7 cellular contexts compared by ENCODE assay signal in the genomic region with DNA sequence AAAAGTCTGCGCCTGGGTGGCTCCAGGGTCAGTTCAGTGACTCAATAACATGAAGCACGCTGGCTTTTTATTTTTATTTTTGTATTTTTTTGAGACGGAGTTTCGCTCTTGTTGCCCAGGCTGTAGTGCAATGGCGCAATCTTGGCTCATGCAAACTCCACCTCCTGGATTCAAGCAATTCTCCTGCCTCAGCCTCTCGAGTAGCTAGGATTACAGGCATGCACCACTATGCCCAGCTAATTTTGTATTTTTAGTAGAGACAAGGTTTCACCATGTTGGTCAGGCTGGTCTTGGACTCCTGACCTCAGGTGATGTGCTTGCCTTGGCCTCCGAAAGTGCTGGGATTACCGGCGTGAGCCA. TPM values are rescaled to one million over a fixed set of nuclear protein-coding genes. Genes with fewer than 3 reads are reported as not detected.
DNase-seq lines count a peak whose midpoint lies in the region; ATAC-seq and TF ChIP-seq lines count a peak whose summit lies in the region.
"Not testable (repeated sequence)": the region's sequence is repeated elsewhere in the genome, so short reads cannot be mapped to it uniquely, and the experiment has no call there.

No MANE protein-coding gene starts in this region.

- peak overlapping the region; percentile 52 for H3K4me3 ChIP-seq in GM12864 (ENCODE audit: low read depth, low read length)
- H3K4me3 ChIP-seq in OCI-LY1 (ENCODE audit: low read depth, low read length, poor library complexity, severe bottlenecking), result peak overlapping the region; percentile 45

- DNase-seq in GM12864 (ENCODE audit: low read depth); central memory CD8-positive, alpha-beta T cell (ENCODE audit: low spot score in 2 of 2); left lobe of liver (ENCODE audit: low spot score); natural killer cell: not testable (repeated sequence)

- not testable (repeated sequence) for H3K4me3 Mint-ChIP-seq in central memory CD8-positive, alpha-beta T cell
- H3K4me3 Mint-ChIP-seq in natural killer cell, result peak overlapping the region; percentile 17
- H3K4me3 Mint-ChIP-seq in stimulated activated memory B cell treated with anti-CD40 and anti-IgM and Interleukin-4, amounts not matched to agents 10 μg/mL and 1 μg/mL and 100 μg/mL, for 72 hours, result peak overlapping the region; percentile 42

- H2AFZ ChIP-seq in OCI-LY1 (ENCODE audit: low read length), result not testable (repeated sequence)

- TF ChIP-seq CTCF in GM12864 (IDR thresholded peaks at IDR 0.05; ENCODE audit: low read depth, low read length, missing control alignments); OCI-LY1 (IDR thresholded peaks at IDR 0.05; ENCODE audit: low read length); natural killer cell (IDR thresholded peaks at IDR 0.05): not testable (repeated sequence)

- H3K27ac ChIP-seq in KOPT-K1 (ENCODE audit: low read depth, low read length, poor library complexity, severe bottlenecking) (peak overlapping the region; percentile 50), OCI-LY1 (ENCODE audit: low read depth, low read length, poor library complexity, severe bottlenecking) (peak overlapping the region; percentile 93)

- not testable (repeated sequence) for H3K79me2 ChIP-seq in OCI-LY1 (ENCODE audit: insufficient read depth, low read length)

- not testable (repeated sequence) for H3K9me3 Mint-ChIP-seq in central memory CD8-positive, alpha-beta T cell; natural killer cell
- H3K9me3 Mint-ChIP-seq in stimulated activated memory B cell treated with anti-CD40 and anti-IgM and Interleukin-4, amounts not matched to agents 10 μg/mL and 1 μg/mL and 100 μg/mL, for 72 hours, result peaks cover 11% of the 10 kb centered on the region

- H3K9ac ChIP-seq in OCI-LY1 (ENCODE audit: low read length), result peak overlapping the region; percentile 51

- not testable (repeated sequence) for H3K4me1 Mint-ChIP-seq in central memory CD8-positive, alpha-beta T cell
- peaks cover 9 to 30% of the 10 kb centered on the region in 2 donors for H3K4me1 Mint-ChIP-seq in natural killer cell
- peaks cover 69% of the 10 kb centered on the region for H3K4me1 Mint-ChIP-seq in stimulated activated memory B cell treated with anti-CD40 and anti-IgM and Interleukin-4, amounts not matched to agents 10 μg/mL and 1 μg/mL and 100 μg/mL, for 72 hours

- intact Hi-C loops in natural killer cell (cut with micrococcal nuclease), result not testable (repeated sequence)

- H3K27me3 ChIP-seq in OCI-LY1 (ENCODE audit: insufficient read depth, low read length), result not testable (repeated sequence)

- peaks cover 60% of the 10 kb centered on the region for H3K4me1 ChIP-seq in OCI-LY1 (ENCODE audit: insufficient read depth, low read length, severe bottlenecking)

- H3K27ac Mint-ChIP-seq in central memory CD8-positive, alpha-beta T cell (ENCODE audit: low read depth), result peak overlapping the region; percentile 3
- H3K27ac Mint-ChIP-seq in natural killer cell, result peak overlapping the region in 1 of 2 donors; percentile 88
- peak overlapping the region; percentile 62 for H3K27ac Mint-ChIP-seq in stimulated activated memory B cell treated with anti-CD40 and anti-IgM and Interleukin-4, amounts not matched to agents 10 μg/mL and 1 μg/mL and 100 μg/mL, for 72 hours

- H3F3A ChIP-seq in OCI-LY1 (ENCODE audit: insufficient read depth, low read length), result not testable (repeated sequence)

- H3K27me3 Mint-ChIP-seq in central memory CD8-positive, alpha-beta T cell; natural killer cell (ENCODE audit: low read depth in 2 of 2); stimulated activated memory B cell treated with anti-CD40 and anti-IgM and Interleukin-4, amounts not matched to agents 10 μg/mL and 1 μg/mL and 100 μg/mL, for 72 hours: not testable (repeated sequence)

- H3K36me3 ChIP-seq in KOPT-K1 (ENCODE audit: insufficient read depth, low read length); OCI-LY1 (ENCODE audit: insufficient read depth, low read length): not testable (repeated sequence)

- H3K9me2 ChIP-seq in OCI-LY1 (ENCODE audit: low read depth, low read length), result not testable (repeated sequence)

- H3K36me3 Mint-ChIP-seq in central memory CD8-positive, alpha-beta T cell (ENCODE audit: insufficient read depth); natural killer cell: not testable (repeated sequence)
- H3K36me3 Mint-ChIP-seq in stimulated activated memory B cell treated with anti-CD40 and anti-IgM and Interleukin-4, amounts not matched to agents 10 μg/mL and 1 μg/mL and 100 μg/mL, for 72 hours, result peaks cover 14% of the 10 kb centered on the region

- not testable (repeated sequence) for H4K20me1 ChIP-seq in OCI-LY1 (ENCODE audit: insufficient read depth, low read length)

- H3K9me3 ChIP-seq in KOPT-K1 (ENCODE audit: insufficient read depth, low read length, poor library complexity, severe bottlenecking), result peaks cover 10% of the 10 kb centered on the region
- H3K9me3 ChIP-seq in OCI-LY1 (ENCODE audit: low read length), result not testable (repeated sequence)

- peak overlapping the region; percentile 71 for H3K4me2 ChIP-seq in OCI-LY1 (ENCODE audit: low read length)

- not testable (repeated sequence) for ATAC-seq in central memory CD8-positive, alpha-beta T cell (replicated peaks; ENCODE audit: extremely low read depth, poor library complexity, severe bottlenecking); natural killer cell; stimulated activated memory B cell treated with anti-CD40 and anti-IgM and Interleukin-4, amounts not matched to agents 10 μg/mL and 1 μg/mL and 100 μg/mL, for 72 hours
- peak; percentile 67 for ATAC-seq in left lobe of liver

RNA-seq across cellular contexts. Expression of gene SLC1A4, which starts 51.0 kb away (rescaled TPM):
- total RNA-seq in left lobe of liver (8.1 TPM), natural killer cell (10 to 100 TPM in 1 of 3 donors, 1 to 10 TPM in 2; 3.9 to 13.8 (median 5.6) TPM)
